12 cellular contexts compared by ENCODE assay signal in genomic region chr1:26094076-26094669, GRCh38. TPM values are rescaled to one million over a fixed set of nuclear protein-coding genes. Genes with fewer than 3 reads are reported as not detected.
DNase-seq lines count a peak whose midpoint lies in the region; ATAC-seq and TF ChIP-seq lines count a peak whose summit lies in the region.
"Had no signal": no experiment of that assay in that cellular context is flagged by ENCODE, and none has a peak within 500 bp of the region (broad histone marks: within the 10 kb centered on the region; RNA-seq: fewer than 3 reads in every experiment).

No MANE protein-coding gene starts in this region.

- peaks cover 3% of the 10 kb centered on the region for H3K9me3 Mint-ChIP-seq in progenitor cell of endocrine pancreas (ENCODE audit: low read depth)
- H3K9me3 Mint-ChIP-seq: activated naive CD8-positive, alpha-beta T cell treated with anti-CD3 and anti-CD28 coated beads, Interleukin-2, amount 50 U/mL, for 24 hours; HFFc6 had no signal

- TF ChIP-seq CTCF in progenitor cell of endocrine pancreas (IDR thresholded peaks at IDR 0.05; ENCODE audit: unreplicated experiment): no peak

- H3K27me3 Mint-ChIP-seq in progenitor cell of endocrine pancreas: no peaks in the 10 kb centered on the region

- DNase-seq in DMS53 (lab: John Stamatoyannopoulos, UW) (peak; percentile 29), DMS53 treated with DMSO at 0.1 percent for 48 hours (lab: John Stamatoyannopoulos, UW; ENCODE audit: unreplicated experiment) (no peak), NCI-H526 (lab: John Stamatoyannopoulos, UW) (peak; percentile 40 to 55), left ventricle myocardium superior (peak; percentile 79), progenitor cell of endocrine pancreas (ENCODE audit: low spot score, unreplicated experiment) (peak; percentile 17), NCI-H2081 (lab: John Stamatoyannopoulos, UW) (no peak), NCI-H2081 treated with DMSO at 0.1 percent for 48 hours (lab: John Stamatoyannopoulos, UW) (no peak)
- DNase-seq: activated naive CD8-positive, alpha-beta T cell treated with anti-CD3 and anti-CD28 coated beads, Interleukin-2, amount 50 U/mL, for 24 hours; DND-41; HFFc6 had no signal

- peak; percentile 94 for ATAC-seq in left ventricle myocardium superior
- no peak for ATAC-seq in GM18519 (IDR thresholded peaks at IDR 0.05; ENCODE audit: low FRiP score, unreplicated experiment)
- ATAC-seq: activated naive CD8-positive, alpha-beta T cell treated with anti-CD3 and anti-CD28 coated beads, Interleukin-2, amount 50 U/mL, for 24 hours had no signal

- peak overlapping the region; percentile 90 for H3K27ac Mint-ChIP-seq in progenitor cell of endocrine pancreas
- H3K27ac Mint-ChIP-seq: activated naive CD8-positive, alpha-beta T cell treated with anti-CD3 and anti-CD28 coated beads, Interleukin-2, amount 50 U/mL, for 24 hours; HFFc6 had no signal

- peaks cover 30% of the 10 kb centered on the region for H3K4me1 Mint-ChIP-seq in progenitor cell of endocrine pancreas (ENCODE audit: low read depth)

- intact Hi-C loops in left ventricle myocardium superior (cut with micrococcal nuclease): no loop called here

- peaks cover 2% of the 10 kb centered on the region for H3K36me3 Mint-ChIP-seq in progenitor cell of endocrine pancreas (ENCODE audit: insufficient read depth)

- H3K4me3 Mint-ChIP-seq in progenitor cell of endocrine pancreas (ENCODE audit: low read depth): no peak overlapping the region
- H3K4me3 Mint-ChIP-seq: activated naive CD8-positive, alpha-beta T cell treated with anti-CD3 and anti-CD28 coated beads, Interleukin-2, amount 50 U/mL, for 24 hours; HFFc6 had no signal

RNA-seq across cellular contexts. Expression of gene PDIK1L, which starts 17.5 kb away (rescaled TPM):
- total RNA-seq in left ventricle myocardium superior (7.0 TPM), progenitor cell of endocrine pancreas (15.2 and 17.2 TPM in 2 replicates)

RNA-seq across cellular contexts. Expression of gene TRIM63, which starts 26.7 kb away (rescaled TPM):
- total RNA-seq in left ventricle myocardium superior: 207 TPM
- total RNA-seq in progenitor cell of endocrine pancreas: not detected in 2 replicates
- total RNA-seq: HFFc6 had no signal

RNA-seq across cellular contexts. Expression of gene SLC30A2, which starts 48.3 kb away (rescaled TPM):
- 6.4 TPM for total RNA-seq in left ventricle myocardium superior
- total RNA-seq in progenitor cell of endocrine pancreas: 0.13 and 0.17 TPM in 2 replicates
- total RNA-seq: HFFc6, tibial nerve had no signal

Comparison
In these comparisons a context has a peak if more than half of its experiments do, and no peak if none do; other contexts are left out.
1. DNase-seq: peak in DMS53 (single experiment), NCI-H526 (2 of 2), left ventricle myocardium superior (single experiment) and progenitor cell of endocrine pancreas (single experiment); none in DMS53 treated with DMSO at 0.1 percent for 48 hours (single experiment), NCI-H2081 (0 of 2) and NCI-H2081 treated with DMSO at 0.1 percent for 48 hours (single experiment).
2. RNA of gene TRIM63, which starts 26.7 kb away (total RNA-seq): 207 TPM in left ventricle myocardium superior (single experiment); not detected in progenitor cell of endocrine pancreas; every median in the first group is over 100 times any median in the second.